Comparison of ENCODE assay signal across 8 cellular contexts in genomic region chr4:121192500-121192899, GRCh38. TPM values are rescaled to one million over a fixed set of nuclear protein-coding genes. Genes with fewer than 3 reads are reported as not detected.
DNase-seq lines count a peak whose midpoint lies in the region; ATAC-seq and TF ChIP-seq lines count a peak whose summit lies in the region.

No MANE protein-coding gene starts in this region.

- peak overlapping the region; percentile 17 for H3K4me3 Mint-ChIP-seq in activated naive CD8-positive, alpha-beta T cell

- H3K9me3 Mint-ChIP-seq in activated naive CD8-positive, alpha-beta T cell (ENCODE audit: low read depth): no peaks in the 10 kb centered on the region

- peaks cover 4% of the 10 kb centered on the region for H3K27me3 ChIP-seq in suprapubic skin

- peaks cover 5% of the 10 kb centered on the region for H3K4me1 ChIP-seq in suprapubic skin

- no peaks in the 10 kb centered on the region for H3K36me3 ChIP-seq in suprapubic skin

- 19% methylated on average over 6 of the region's 6 CpGs for WGBS in suprapubic skin

- TF ChIP-seq POLR2A in suprapubic skin (IDR thresholded peaks at IDR 0.05): no peak

- ATAC-seq in GM19035 (IDR thresholded peaks at IDR 0.05; ENCODE audit: unreplicated experiment) (peak; percentile 35), GM19351 (IDR thresholded peaks at IDR 0.05; ENCODE audit: unreplicated experiment) (no peak), HG02938 (IDR thresholded peaks at IDR 0.05; ENCODE audit: unreplicated experiment) (no peak)

- DNase-seq in D341Med (ENCODE audit: low spot score) (peak; percentile 40), NCI-H2196 (lab: John Stamatoyannopoulos, UW; ENCODE audit: unreplicated experiment) (peak; percentile 22), iPS-NIHi11 (ENCODE audit: low spot score) (peak; percentile 25), suprapubic skin (ENCODE audit: low spot score in 2 of 2) (no peak)

- TF ChIP-seq EP300 in suprapubic skin (IDR thresholded peaks at IDR 0.05): no peak

- no peak overlapping the region for H3K27ac Mint-ChIP-seq in activated naive CD8-positive, alpha-beta T cell

- TF ChIP-seq CTCF in suprapubic skin (IDR thresholded peaks at IDR 0.05): peak; percentile 41 to 62

- no peaks in the 10 kb centered on the region for H3K9me3 ChIP-seq in suprapubic skin

- H3K36me3 Mint-ChIP-seq in activated naive CD8-positive, alpha-beta T cell: no peaks in the 10 kb centered on the region

- no peak overlapping the region for H3K4me3 ChIP-seq in suprapubic skin

- H3K4me1 Mint-ChIP-seq in activated naive CD8-positive, alpha-beta T cell (ENCODE audit: low read depth): peaks cover 50% of the 10 kb centered on the region

- no peaks in the 10 kb centered on the region for H3K27me3 Mint-ChIP-seq in activated naive CD8-positive, alpha-beta T cell

- H3K27ac ChIP-seq in suprapubic skin: no peak overlapping the region

RNA-seq across cellular contexts. Expression of gene TNIP3, which starts 28.4 kb away (rescaled TPM):
- not detected for total RNA-seq in suprapubic skin

Comparison
In these comparisons a context has a peak if more than half of its experiments do, and no peak if none do; other contexts are left out.
1. DNase-seq: peak in D341Med (single experiment), NCI-H2196 (single experiment) and iPS-NIHi11 (single experiment); none in suprapubic skin (0 of 2).